ENCODE assay signal across 22 cellular contexts in the genomic region with DNA sequence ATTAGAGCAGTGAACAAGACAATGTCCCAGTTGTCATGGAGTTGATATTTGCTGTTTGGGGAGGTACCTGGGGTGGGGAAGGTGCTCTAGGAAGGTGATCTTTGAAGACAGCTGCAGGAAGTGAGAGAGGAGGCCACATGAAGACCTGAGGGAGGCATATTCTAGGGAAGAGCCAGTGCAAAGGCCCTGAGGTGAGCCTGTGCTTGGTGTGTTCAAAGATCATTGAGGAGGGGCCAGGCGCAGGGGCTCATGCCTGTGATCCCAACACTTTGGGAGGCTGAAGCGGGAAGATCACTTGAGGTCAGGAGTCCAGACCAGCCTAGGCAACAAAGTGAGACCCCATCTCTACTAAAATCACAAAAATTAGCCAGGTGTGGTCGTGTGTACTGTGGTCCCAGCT. TPM values are rescaled to one million over a fixed set of nuclear protein-coding genes. Genes with fewer than 3 reads are reported as not detected.
DNase-seq lines count a peak whose midpoint lies in the region; ATAC-seq, FAIRE-seq and TF ChIP-seq lines count a peak whose summit lies in the region.
"Had no signal": no experiment of that assay in that cellular context is flagged by ENCODE, and none has a peak within 500 bp of the region (broad histone marks: within the 10 kb centered on the region; RNA-seq: fewer than 3 reads in every experiment).

No MANE protein-coding gene starts in this region.

- TF ChIP-seq EP300 in K562 (IDR thresholded peaks at IDR 0.05; ENCODE audit: low read length), result no peak

- TF ChIP-seq CTCF in K562 (IDR thresholded peaks at IDR 0.05 in 2 of 3, conservative IDR thresholded peaks at IDR 0.05 in 1 of 3; ENCODE audit: insufficient read depth in 2 of 3, low read depth in 1 of 3, low read length in 3 of 3), result no peak
- TF ChIP-seq CTCF in GM20000 (IDR thresholded peaks at IDR 0.05; ENCODE audit: extremely low read depth, missing control alignments), result no peak

- no peaks in the 10 kb centered on the region for H3K9me3 ChIP-seq in K562 (replicated peaks; ENCODE audit: control insufficient read depth, insufficient read depth, low read depth, low read length)
- H3K9me3 ChIP-seq: BLaER1 treated with 17β-estradiol and CSF1 and Interleukin-3, amounts not matched to agents 10 nM and 100 nM; Caco-2 had no signal

- BruUV-seq in K562 (replicated peaks; lab: Mats Ljungman, UMichigan), result no TSS peak

- H3K79me2 ChIP-seq in K562 (ENCODE audit: control insufficient read depth, insufficient read depth, low read length), result no peaks in the 10 kb centered on the region

- peaks cover 13% of the 10 kb centered on the region for H3K36me3 Mint-ChIP-seq in activated naive CD8-positive, alpha-beta T cell
- peaks cover 20% of the 10 kb centered on the region for H3K36me3 Mint-ChIP-seq in activated naive CD8-positive, alpha-beta T cell treated with anti-CD3 and anti-CD28 coated beads, Interleukin-2, amount 50 U/mL, for 24 hours (ENCODE audit: low read depth)
- H3K36me3 Mint-ChIP-seq in stimulated activated naive B cell treated with anti-CD40 and anti-IgM and Interleukin-4, amounts not matched to agents 10 μg/mL and 1 μg/mL and 100 μg/mL, for 72 hours, result peaks cover 35 to 55% of the 10 kb centered on the region in 2 donors

- no peak overlapping the region for H3K4me3 Mint-ChIP-seq in activated naive CD8-positive, alpha-beta T cell
- no peak overlapping the region for H3K4me3 Mint-ChIP-seq in activated naive CD8-positive, alpha-beta T cell treated with anti-CD3 and anti-CD28 coated beads, Interleukin-2, amount 50 U/mL, for 24 hours
- no peak overlapping the region for H3K4me3 Mint-ChIP-seq in stimulated activated naive B cell treated with anti-CD40 and anti-IgM and Interleukin-4, amounts not matched to agents 10 μg/mL and 1 μg/mL and 100 μg/mL, for 72 hours
- H3K4me3 Mint-ChIP-seq: B cell; CD8-positive, alpha-beta memory T cell; GM23338; HFFc6 had no signal

- H3K4me1 Mint-ChIP-seq in activated naive CD8-positive, alpha-beta T cell (ENCODE audit: low read depth), result peaks cover 2% of the 10 kb centered on the region
- H3K4me1 Mint-ChIP-seq in activated naive CD8-positive, alpha-beta T cell treated with anti-CD3 and anti-CD28 coated beads, Interleukin-2, amount 50 U/mL, for 24 hours, result no peaks in the 10 kb centered on the region
- no peaks in the 10 kb centered on the region for H3K4me1 Mint-ChIP-seq in stimulated activated naive B cell treated with anti-CD40 and anti-IgM and Interleukin-4, amounts not matched to agents 10 μg/mL and 1 μg/mL and 100 μg/mL, for 72 hours
- H3K4me1 Mint-ChIP-seq: B cell; CD8-positive, alpha-beta memory T cell; GM23338 had no signal

- intact Hi-C loops in K562 (cut with micrococcal nuclease), result no loop called here

- no peaks in the 10 kb centered on the region for H3K9me1 ChIP-seq in K562 (ENCODE audit: control insufficient read depth, insufficient read depth, low read length)

- peak overlapping the region; percentile 2 for H3K27ac Mint-ChIP-seq in activated naive CD8-positive, alpha-beta T cell
- H3K27ac Mint-ChIP-seq in activated naive CD8-positive, alpha-beta T cell treated with anti-CD3 and anti-CD28 coated beads, Interleukin-2, amount 50 U/mL, for 24 hours, result no peak overlapping the region
- H3K27ac Mint-ChIP-seq in stimulated activated naive B cell treated with anti-CD40 and anti-IgM and Interleukin-4, amounts not matched to agents 10 μg/mL and 1 μg/mL and 100 μg/mL, for 72 hours, result peak overlapping the region; percentile 45
- H3K27ac Mint-ChIP-seq: B cell, GM23338, HFFc6 had no signal

- H3K9ac ChIP-seq in K562 (ENCODE audit: insufficient read depth in 1 of 2, low read depth in 2 of 2, low read length in 2 of 2), result no peak overlapping the region
- H3K9ac ChIP-seq: BLaER1 treated with 17β-estradiol and CSF1 and Interleukin-3, amounts not matched to agents 10 nM and 100 nM had no signal

- POLR2A ChIA-PET in K562 (lab: Yijun Ruan, JAX), result no interaction called here

- DNase-seq in activated naive CD8-positive, alpha-beta T cell treated with anti-CD3 and anti-CD28 coated beads, Interleukin-2, amount 50 U/mL, for 24 hours, result no peak
- DNase-seq in K562 (ENCODE audit: extremely low read depth in 1 of 4, low spot score in 3 of 4), result no peak
- no peak for DNase-seq in stimulated activated naive B cell treated with anti-CD40 and anti-IgM and Interleukin-4, amounts not matched to agents 10 μg/mL and 1 μg/mL and 100 μg/mL, for 72 hours
- DNase-seq in GM20000 (ENCODE audit: low spot score), result no peak
- DNase-seq in COLO829 (ENCODE audit: low spot score), result no peak
- DNase-seq: 8988T; Caco-2; CD8-positive, alpha-beta memory T cell; HCEC 1CT; HFFc6; IMR-90 had no signal

- in situ Hi-C loops in K562 (cut with MboI), result no loop called here

- CTCF ChIA-PET in K562 (lab: Yijun Ruan, JAX; ENCODE audit: low intra/inter-chr PET ratio), result no interaction called here

- no peak for ATAC-seq in activated naive CD8-positive, alpha-beta T cell treated with anti-CD3 and anti-CD28 coated beads, Interleukin-2, amount 50 U/mL, for 24 hours
- ATAC-seq in K562, result no peak
- ATAC-seq in stimulated activated naive B cell treated with anti-CD40 and anti-IgM and Interleukin-4, amounts not matched to agents 10 μg/mL and 1 μg/mL and 100 μg/mL, for 72 hours (replicated peaks), result no peak
- no peak for ATAC-seq in GM21723 (IDR thresholded peaks at IDR 0.05; ENCODE audit: unreplicated experiment)
- ATAC-seq: GM23338 had no signal

- no peaks in the 10 kb centered on the region for H3K9me3 Mint-ChIP-seq in activated naive CD8-positive, alpha-beta T cell (ENCODE audit: low read depth)
- no peaks in the 10 kb centered on the region for H3K9me3 Mint-ChIP-seq in activated naive CD8-positive, alpha-beta T cell treated with anti-CD3 and anti-CD28 coated beads, Interleukin-2, amount 50 U/mL, for 24 hours
- no peaks in the 10 kb centered on the region for H3K9me3 Mint-ChIP-seq in stimulated activated naive B cell treated with anti-CD40 and anti-IgM and Interleukin-4, amounts not matched to agents 10 μg/mL and 1 μg/mL and 100 μg/mL, for 72 hours
- H3K9me3 Mint-ChIP-seq: CD8-positive, alpha-beta memory T cell; GM23338; HFFc6 had no signal

- TF ChIP-seq RAD21 in K562 (CRISPR knock-in tag; conservative IDR thresholded peaks at IDR 0.05 in 1 of 2, IDR thresholded peaks at IDR 0.05 in 1 of 2), result no peak

- WGBS in K562 (ENCODE audit: insufficient coverage, low coverage, missing lambda C conversion rate), result 55% methylated on average over 3 of the region's 3 CpGs

- peaks cover 8% of the 10 kb centered on the region; the same call in 1 of the 3 replicates for H3K36me3 ChIP-seq in K562 (ENCODE audit: control insufficient read depth, insufficient read depth, low read length)

- H3K27ac ChIP-seq in K562 (ENCODE audit: extremely low read depth, low read depth, low read length), result no peak overlapping the region
- H3K27ac ChIP-seq: BLaER1 treated with 17β-estradiol and CSF1 and Interleukin-3, amounts not matched to agents 10 nM and 100 nM had no signal

- no peaks in the 10 kb centered on the region for H3K27me3 ChIP-seq in K562 (ENCODE audit: control insufficient read depth in 2 of 2, insufficient read depth in 2 of 2, low read length in 2 of 2)
- H3K27me3 ChIP-seq: BLaER1 treated with 17β-estradiol and CSF1 and Interleukin-3, amounts not matched to agents 10 nM and 100 nM had no signal

- no peaks in the 10 kb centered on the region for H4K20me1 ChIP-seq in K562 (replicated peaks; ENCODE audit: control insufficient read depth, insufficient read depth, low read length)

- no peak for TF ChIP-seq POLR2A in K562 (conservative IDR thresholded peaks at IDR 0.05)

- no peak overlapping the region for H3K4me3 ChIP-seq in K562
- H3K4me3 ChIP-seq: BLaER1 treated with 17β-estradiol and CSF1 and Interleukin-3, amounts not matched to agents 10 nM and 100 nM; GM23338 had no signal

- no peak overlapping the region for H2AFZ ChIP-seq in K562 (ENCODE audit: low read depth, low read length)
- H2AFZ ChIP-seq: GM23338 had no signal

- no peak for FAIRE-seq in K562 (lab: Jason Lieb, UNC)
- FAIRE-seq: D721Med, G401.6, GM12891, GM19239, H54, HTR-8/SVneo had no signal

- H3K4me2 ChIP-seq in K562 (ENCODE audit: insufficient read depth, low read length), result no peak overlapping the region
- H3K4me2 ChIP-seq: BLaER1 treated with 17β-estradiol and CSF1 and Interleukin-3, amounts not matched to agents 10 nM and 100 nM; GM23338 had no signal

- H3K27me3 Mint-ChIP-seq in activated naive CD8-positive, alpha-beta T cell, result no peaks in the 10 kb centered on the region
- no peaks in the 10 kb centered on the region for H3K27me3 Mint-ChIP-seq in activated naive CD8-positive, alpha-beta T cell treated with anti-CD3 and anti-CD28 coated beads, Interleukin-2, amount 50 U/mL, for 24 hours
- H3K27me3 Mint-ChIP-seq in stimulated activated naive B cell treated with anti-CD40 and anti-IgM and Interleukin-4, amounts not matched to agents 10 μg/mL and 1 μg/mL and 100 μg/mL, for 72 hours, result no peaks in the 10 kb centered on the region
- H3K27me3 Mint-ChIP-seq: B cell; CD8-positive, alpha-beta memory T cell had no signal

- H3K4me1 ChIP-seq in K562 (replicated peaks in 1 of 2; ENCODE audit: control insufficient read depth in 2 of 2, insufficient read depth in 2 of 2, low read length in 2 of 2), result no peaks in the 10 kb centered on the region
- H3K4me1 ChIP-seq: BLaER1 treated with 17β-estradiol and CSF1 and Interleukin-3, amounts not matched to agents 10 nM and 100 nM; Caco-2 had no signal

RNA-seq across cellular contexts. Expression of a gene that starts 15.1 kb away (rescaled TPM):
- 23.6 and 39.3 TPM in 2 replicates for total RNA-seq in K562 (2011; cell fraction: chromatin; rRNA removed; ENCODE audit: low replicate concordance)
- 11.4 and 18.0 TPM in 2 replicates for total RNA-seq in K562 (2011; cell fraction: nucleolus; rRNA removed)
- total RNA-seq in K562 (2011; cell fraction: nucleoplasm; rRNA removed), result 19.7 and 27.5 TPM in 2 replicates
- total RNA-seq in K562 (2014; rRNA removed) (1.8 TPM in 2 replicates), K562 (2014; rRNA removed; fragmentation: Illumina TruSeq; extraction: Trizol) (3.3 and 3.6 TPM in 2 replicates), K562 (2015; rRNA removed; fragmentation: Illumina TruSeq; extraction: Trizol) (3.1 and 6.2 TPM in 2 replicates), K562 (2021) (4.1 and 4.6 TPM in 2 replicates)
- polyA plus RNA-seq in K562 (2011; rRNA removed) (9.7 and 10.2 TPM in 2 replicates), K562 (2014; fragmentation: Illumina TruSeq; extraction: Trizol) (3.7 and 3.9 TPM in 2 replicates), K562 (2014; fragmentation: Nextera tagmentation; extraction: Ambion mirVana) (1 to 10 TPM; 1.2 to 1.4 TPM), K562 (2014; rRNA removed) (4.0 and 4.9 TPM in 2 replicates)
- polyA plus RNA-seq in K562 (2011; cell fraction: cytosol; rRNA removed), result 3.3 and 8.2 TPM in 2 replicates
- 16.8 and 18.9 TPM in 2 replicates for polyA plus RNA-seq in K562 (2011; cell fraction: nucleus; rRNA removed)
- 2.8 and 4.3 TPM in 2 replicates for polyA plus RNA-seq in K562 (2012)
- polyA minus RNA-seq in K562 (2011; rRNA and poly(A)+ RNA removed), result 7.4 and 11.9 TPM in 2 replicates
- 3.2 and 4.8 TPM in 2 replicates for polyA minus RNA-seq in K562 (2011; cell fraction: cytosol; rRNA and poly(A)+ RNA removed)
- polyA minus RNA-seq in K562 (2011; cell fraction: nucleus; rRNA and poly(A)+ RNA removed), result 6.6 and 7.2 TPM in 2 replicates

RNA-seq across cellular contexts. Expression of a gene that starts 51.2 kb away (rescaled TPM):
- 38.3 and 69.0 TPM in 2 replicates for total RNA-seq in K562 (2011; cell fraction: chromatin; rRNA removed; ENCODE audit: low replicate concordance)
- 22.8 and 26.5 TPM in 2 replicates for total RNA-seq in K562 (2011; cell fraction: nucleolus; rRNA removed)
- total RNA-seq in K562 (2011; cell fraction: nucleoplasm; rRNA removed), result 43.3 and 79.2 TPM in 2 replicates
- total RNA-seq in K562 (2014; rRNA removed) (81.8 and 87.7 TPM in 2 replicates), K562 (2014; rRNA removed; fragmentation: Illumina TruSeq; extraction: Trizol) (190 and 194 TPM in 2 replicates), K562 (2015; rRNA removed; fragmentation: Illumina TruSeq; extraction: Trizol) (200 and 201 TPM in 2 replicates), K562 (2021) (124 and 136 TPM in 2 replicates)
- polyA plus RNA-seq in K562 (2011; rRNA removed) (149 and 186 TPM in 2 replicates), K562 (2014; fragmentation: Illumina TruSeq; extraction: Trizol) (137 and 155 TPM in 2 replicates), K562 (2014; fragmentation: Nextera tagmentation; extraction: Ambion mirVana) (100 to 1,000 TPM; 400 to 422 TPM), K562 (2014; rRNA removed) (129 and 136 TPM in 2 replicates)
- 97.7 and 125 TPM in 2 replicates for polyA plus RNA-seq in K562 (2011; cell fraction: cytosol; rRNA removed)
- 41.2 and 63.2 TPM in 2 replicates for polyA plus RNA-seq in K562 (2011; cell fraction: nucleus; rRNA removed)
- polyA plus RNA-seq in K562 (2012), result 121 and 139 TPM in 2 replicates
- 114 TPM in 2 replicates for polyA minus RNA-seq in K562 (2011; rRNA and poly(A)+ RNA removed)
- 38.5 and 41.9 TPM in 2 replicates for polyA minus RNA-seq in K562 (2011; cell fraction: cytosol; rRNA and poly(A)+ RNA removed)
- polyA minus RNA-seq in K562 (2011; cell fraction: nucleus; rRNA and poly(A)+ RNA removed), result 17.6 and 25.1 TPM in 2 replicates

RNA-seq across cellular contexts. Expression of a gene that starts 51.5 kb away (rescaled TPM):
- total RNA-seq in K562 (2011; cell fraction: chromatin; rRNA removed; ENCODE audit: low replicate concordance), result 48.2 and 67.6 TPM in 2 replicates
- 53.2 and 55.0 TPM in 2 replicates for total RNA-seq in K562 (2011; cell fraction: nucleolus; rRNA removed)
- 48.2 and 55.7 TPM in 2 replicates for total RNA-seq in K562 (2011; cell fraction: nucleoplasm; rRNA removed)
- 156 and 190 TPM in 2 replicates for total RNA-seq in K562 (2014; rRNA removed)
- total RNA-seq in K562 (2014; rRNA removed; fragmentation: Illumina TruSeq; extraction: Trizol), result 210 and 226 TPM in 2 replicates
- 200 and 203 TPM in 2 replicates for total RNA-seq in K562 (2015; rRNA removed; fragmentation: Illumina TruSeq; extraction: Trizol)
- total RNA-seq in K562 (2021), result 135 and 137 TPM in 2 replicates
- 143 and 175 TPM in 2 replicates for polyA plus RNA-seq in K562 (2011; rRNA removed)
- 104 and 113 TPM in 2 replicates for polyA plus RNA-seq in K562 (2011; cell fraction: cytosol; rRNA removed)
- polyA plus RNA-seq in K562 (2011; cell fraction: nucleus; rRNA removed), result 79.4 and 79.9 TPM in 2 replicates
- polyA plus RNA-seq in K562 (2012), result 85.5 and 251 TPM in 2 replicates
- 288 and 297 TPM in 2 replicates for polyA plus RNA-seq in K562 (2014; fragmentation: Illumina TruSeq; extraction: Trizol)
- 100 to 1,000 TPM; 153 to 223 TPM for polyA plus RNA-seq in K562 (2014; fragmentation: Nextera tagmentation; extraction: Ambion mirVana)
- polyA plus RNA-seq in K562 (2014; rRNA removed), result 145 TPM in 2 replicates
- polyA minus RNA-seq in K562 (2011; rRNA and poly(A)+ RNA removed), result 353 and 458 TPM in 2 replicates
- polyA minus RNA-seq in K562 (2011; cell fraction: cytosol; rRNA and poly(A)+ RNA removed), result 111 and 180 TPM in 2 replicates
- polyA minus RNA-seq in K562 (2011; cell fraction: nucleus; rRNA and poly(A)+ RNA removed), result 39.6 and 59.6 TPM in 2 replicates
